15 cellular contexts compared by ENCODE assay signal in the genomic region with DNA sequence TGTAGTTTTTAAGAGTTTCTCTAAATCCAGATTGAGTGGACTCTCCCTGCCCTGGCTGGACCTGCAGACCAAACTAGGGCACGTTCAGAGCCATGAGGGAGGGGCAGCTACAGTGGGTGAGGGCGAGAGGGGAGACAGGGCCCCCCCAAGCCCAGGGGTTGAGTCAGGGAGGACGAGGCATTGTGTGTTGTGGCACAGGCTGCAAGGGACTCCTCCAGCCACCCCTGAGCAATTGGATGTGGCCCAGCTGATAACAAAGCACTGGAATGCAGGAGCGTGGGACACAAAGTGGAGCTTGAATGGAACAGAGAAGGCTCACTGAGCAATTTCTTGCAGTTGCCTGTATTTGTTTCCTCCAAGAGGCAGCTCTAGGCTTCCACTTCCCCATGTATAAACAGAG. TPM values are rescaled to one million over a fixed set of nuclear protein-coding genes. Genes with fewer than 3 reads are reported as not detected.
DNase-seq lines count a peak whose midpoint lies in the region; ATAC-seq and TF ChIP-seq lines count a peak whose summit lies in the region.
"Had no signal": no experiment of that assay in that cellular context is flagged by ENCODE, and none has a peak within 500 bp of the region (broad histone marks: within the 10 kb centered on the region; RNA-seq: fewer than 3 reads in every experiment).

No MANE protein-coding gene starts in this region.

- H3K36me3 ChIP-seq in BLaER1: peaks cover 86% of the 10 kb centered on the region

- no peak overlapping the region for H3K4me3 Mint-ChIP-seq in brain
- H3K4me3 Mint-ChIP-seq in progenitor cell of endocrine pancreas (ENCODE audit: low read depth): no peak overlapping the region
- H3K4me3 Mint-ChIP-seq in activated naive CD4-positive, alpha-beta T cell treated with anti-CD3 and anti-CD28 coated beads for 36 hours: no peak overlapping the region
- no peak overlapping the region for H3K4me3 Mint-ChIP-seq in natural killer cell treated with Interleukin-12 subunit alpha and Interleukin-12 subunit beta and Interleukin-15 and Interleukin-18, amount 100 ng/mL, for 72 hours
- H3K4me3 Mint-ChIP-seq: activated B cell treated with CpG ODN at 0.5 μM for 24 hours; T-helper 1 cell treated with Interleukin-12 subunit alpha and Interleukin-12 subunit beta and Interleukin-4 antibody, amounts not matched to agents 30 μg/mL and 1 μg/mL, for 36 hours had no signal

- DNase-seq in left cardiac atrium: peak; percentile 62
- no peak for DNase-seq in progenitor cell of endocrine pancreas (ENCODE audit: low spot score, unreplicated experiment)
- DNase-seq in mesenteric fat pad (ENCODE audit: low spot score): no peak
- DNase-seq in activated naive CD4-positive, alpha-beta T cell treated with anti-CD3 and anti-CD28 coated beads for 36 hours: no peak
- DNase-seq in natural killer cell treated with Interleukin-12 subunit alpha and Interleukin-12 subunit beta and Interleukin-15 and Interleukin-18, amount 100 ng/mL, for 72 hours (ENCODE audit: low spot score): no peak
- DNase-seq: activated B cell treated with CpG ODN at 0.5 μM for 24 hours; NCI-H187 treated with DMSO at 0.1 percent for 48 hours; NCI-H446 treated with DMSO at 0.1 percent for 48 hours; stimulated activated CD4-positive, alpha-beta T cell treated with anti-CD3 and anti-CD28 coated beads, Interleukin-12 subunit alpha, Interleukin-12 subunit beta, amount 100 ng/mL, for 4 hours had no signal

- no peaks in the 10 kb centered on the region for H3K9me3 ChIP-seq in BLaER1
- H3K9me3 ChIP-seq: A549 had no signal

- peaks cover 57% of the 10 kb centered on the region for H3K36me3 Mint-ChIP-seq in brain
- H3K36me3 Mint-ChIP-seq in progenitor cell of endocrine pancreas (ENCODE audit: insufficient read depth): peaks cover 5% of the 10 kb centered on the region
- peaks cover 3% of the 10 kb centered on the region for H3K36me3 Mint-ChIP-seq in activated naive CD4-positive, alpha-beta T cell treated with anti-CD3 and anti-CD28 coated beads for 36 hours (ENCODE audit: low read depth)
- H3K36me3 Mint-ChIP-seq in natural killer cell treated with Interleukin-12 subunit alpha and Interleukin-12 subunit beta and Interleukin-15 and Interleukin-18, amount 100 ng/mL, for 72 hours: peaks cover 5% of the 10 kb centered on the region

- no peaks in the 10 kb centered on the region for H3K27me3 ChIP-seq in BLaER1

- intact Hi-C loops in left cardiac atrium (cut with DNase I): no loop called here
- intact Hi-C loops in activated naive CD4-positive, alpha-beta T cell treated with anti-CD3 and anti-CD28 coated beads for 36 hours (cut with micrococcal nuclease): no loop called here

- no peaks in the 10 kb centered on the region for H3K9me3 Mint-ChIP-seq in brain
- no peaks in the 10 kb centered on the region for H3K9me3 Mint-ChIP-seq in progenitor cell of endocrine pancreas (ENCODE audit: low read depth)
- H3K9me3 Mint-ChIP-seq in activated naive CD4-positive, alpha-beta T cell treated with anti-CD3 and anti-CD28 coated beads for 36 hours: no peaks in the 10 kb centered on the region
- no peaks in the 10 kb centered on the region for H3K9me3 Mint-ChIP-seq in natural killer cell treated with Interleukin-12 subunit alpha and Interleukin-12 subunit beta and Interleukin-15 and Interleukin-18, amount 100 ng/mL, for 72 hours
- H3K9me3 Mint-ChIP-seq: activated B cell treated with CpG ODN at 0.5 μM for 24 hours; T-helper 1 cell treated with Interleukin-12 subunit alpha and Interleukin-12 subunit beta and Interleukin-4 antibody, amounts not matched to agents 30 μg/mL and 1 μg/mL, for 36 hours had no signal

- H3K4me3 ChIP-seq in BLaER1: no peak overlapping the region
- H3K4me3 ChIP-seq: A549 had no signal

- no peak overlapping the region for H3K4me2 ChIP-seq in BLaER1
- H3K4me2 ChIP-seq: A549 had no signal

- no peak for TF ChIP-seq CTCF in brain (conservative IDR thresholded peaks at IDR 0.05)
- no peak for TF ChIP-seq CTCF in progenitor cell of endocrine pancreas (IDR thresholded peaks at IDR 0.05; ENCODE audit: unreplicated experiment)

- H3K27ac ChIP-seq in BLaER1: peak overlapping the region; percentile 51
- H3K27ac ChIP-seq: A549, parathyroid adenoma had no signal

- no peak overlapping the region for H3K9ac ChIP-seq in BLaER1
- H3K9ac ChIP-seq: parathyroid adenoma had no signal

- CTCF ChIA-PET in activated naive CD4-positive, alpha-beta T cell treated with anti-CD3 and anti-CD28 coated beads for 36 hours (lab: Charles Lee): no interaction called here

- H4K20me1 ChIP-seq in BLaER1: peaks cover 71% of the 10 kb centered on the region

- peaks cover 21% of the 10 kb centered on the region for H3K4me1 Mint-ChIP-seq in brain
- peaks cover 2% of the 10 kb centered on the region for H3K4me1 Mint-ChIP-seq in progenitor cell of endocrine pancreas (ENCODE audit: low read depth)
- peaks cover 12% of the 10 kb centered on the region for H3K4me1 Mint-ChIP-seq in activated naive CD4-positive, alpha-beta T cell treated with anti-CD3 and anti-CD28 coated beads for 36 hours (ENCODE audit: low read depth)
- H3K4me1 Mint-ChIP-seq in natural killer cell treated with Interleukin-12 subunit alpha and Interleukin-12 subunit beta and Interleukin-15 and Interleukin-18, amount 100 ng/mL, for 72 hours (ENCODE audit: low read depth in 2 of 2): peaks cover 6 to 17% of the 10 kb centered on the region in 2 donors

- ATAC-seq in left cardiac atrium (peak; percentile 59 to 72), HG02870 (IDR thresholded peaks at IDR 0.05; ENCODE audit: unreplicated experiment) (no peak)
- no peak for ATAC-seq in natural killer cell treated with Interleukin-12 subunit alpha and Interleukin-12 subunit beta and Interleukin-15 and Interleukin-18, amount 100 ng/mL, for 72 hours
- ATAC-seq: A549 had no signal

- H3K27me3 Mint-ChIP-seq in brain: no peaks in the 10 kb centered on the region
- H3K27me3 Mint-ChIP-seq in progenitor cell of endocrine pancreas: no peaks in the 10 kb centered on the region
- no peaks in the 10 kb centered on the region for H3K27me3 Mint-ChIP-seq in activated naive CD4-positive, alpha-beta T cell treated with anti-CD3 and anti-CD28 coated beads for 36 hours (ENCODE audit: low read depth)
- no peaks in the 10 kb centered on the region for H3K27me3 Mint-ChIP-seq in natural killer cell treated with Interleukin-12 subunit alpha and Interleukin-12 subunit beta and Interleukin-15 and Interleukin-18, amount 100 ng/mL, for 72 hours
- H3K27me3 Mint-ChIP-seq: activated B cell treated with CpG ODN at 0.5 μM for 24 hours had no signal

- H3K27ac Mint-ChIP-seq in brain: peak overlapping the region; percentile 34 to 92 (median 47)
- peak overlapping the region; percentile 77 for H3K27ac Mint-ChIP-seq in progenitor cell of endocrine pancreas
- no peak overlapping the region for H3K27ac Mint-ChIP-seq in activated naive CD4-positive, alpha-beta T cell treated with anti-CD3 and anti-CD28 coated beads for 36 hours
- H3K27ac Mint-ChIP-seq in natural killer cell treated with Interleukin-12 subunit alpha and Interleukin-12 subunit beta and Interleukin-15 and Interleukin-18, amount 100 ng/mL, for 72 hours: peak overlapping the region in 1 of 2 donors; percentile 74
- H3K27ac Mint-ChIP-seq: activated B cell treated with CpG ODN at 0.5 μM for 24 hours; T-helper 1 cell treated with Interleukin-12 subunit alpha and Interleukin-12 subunit beta and Interleukin-4 antibody, amounts not matched to agents 30 μg/mL and 1 μg/mL, for 36 hours had no signal

- H3K4me1 ChIP-seq in BLaER1: peaks cover 14% of the 10 kb centered on the region
- H3K4me1 ChIP-seq: A549 had no signal

RNA-seq across cellular contexts. Expression of a gene that starts 43.5 kb away (rescaled TPM):
- 52.8 TPM for polyA plus RNA-seq in brain (ENCODE audit: insufficient read depth, low read depth, low replicate concordance)
- 1,000 to 10,000 TPM; 1,946 to 2,055 TPM for total RNA-seq in left cardiac atrium
- 31.0 and 46.0 TPM in 2 replicates for total RNA-seq in progenitor cell of endocrine pancreas
- 518 TPM for total RNA-seq in mesenteric fat pad
- total RNA-seq in activated naive CD4-positive, alpha-beta T cell treated with anti-CD3 and anti-CD28 coated beads for 36 hours: not detected
- under 1 TPM in 1 of 2 donors, not detected in 1; 0.76 TPM for total RNA-seq in natural killer cell treated with Interleukin-12 subunit alpha and Interleukin-12 subunit beta and Interleukin-15 and Interleukin-18, amount 100 ng/mL, for 72 hours

Comparison
In these comparisons a context has a peak if more than half of its experiments do, and no peak if none do; other contexts are left out.
1. ATAC-seq: peak in left cardiac atrium (2 of 2); none in natural killer cell treated with Interleukin-12 subunit alpha and Interleukin-12 subunit beta and Interleukin-15 and Interleukin-18, amount 100 ng/mL, for 72 hours (0 of 2) and HG02870 (single experiment).
2. RNA of a gene that starts 43.5 kb away (total RNA-seq): 1,946 to 2,055 TPM in left cardiac atrium, 518 TPM in mesenteric fat pad (single experiment) and 31.0 to 46.0 TPM in progenitor cell of endocrine pancreas; 0.76 TPM in natural killer cell treated with Interleukin-12 subunit alpha and Interleukin-12 subunit beta and Interleukin-15 and Interleukin-18, amount 100 ng/mL, for 72 hours and not detected in activated naive CD4-positive, alpha-beta T cell treated with anti-CD3 and anti-CD28 coated beads for 36 hours; every median in the first group is over 10 times any median in the second.